9 cellular contexts compared by ENCODE assay signal in genomic region chr11:57460756-57461749, GRCh38. TPM values are rescaled to one million over a fixed set of nuclear protein-coding genes. Genes with fewer than 3 reads are reported as not detected.
A peak's percentile ranks its signal among the peaks of the same experiment; 100 is the strongest.
DNase-seq lines count a peak whose midpoint lies in the region; ATAC-seq and TF ChIP-seq lines count a peak whose summit lies in the region.
"Had no signal": no experiment of that assay in that cellular context is flagged by ENCODE, and none has a peak within 500 bp of the region (broad histone marks: within the 10 kb centered on the region; RNA-seq: fewer than 3 reads in every experiment).

No MANE protein-coding gene starts in this region.

- TF ChIP-seq POLR2A in breast epithelium (IDR thresholded peaks at IDR 0.05), result no peak

- peaks cover 18 to 30% of the 10 kb centered on the region in 2 donors for H3K27me3 Mint-ChIP-seq in CD4-positive, alpha-beta memory T cell
- peaks cover 19 to 35% (median 23%) of the 10 kb centered on the region in 5 donors for H3K27me3 Mint-ChIP-seq in naive thymus-derived CD8-positive, alpha-beta T cell

- peak overlapping the region; percentile 27 to 60 (median 50) for H3K4me3 Mint-ChIP-seq in CD4-positive, alpha-beta memory T cell
- peak overlapping the region in 9 of 10 donors; percentile 33 to 82 (median 50) for H3K4me3 Mint-ChIP-seq in naive thymus-derived CD8-positive, alpha-beta T cell

- no peaks in the 10 kb centered on the region for H3K36me3 ChIP-seq in CD4-positive, alpha-beta memory T cell (ENCODE audit: insufficient read depth, low read length)
- H3K36me3 ChIP-seq in breast epithelium, result no peaks in the 10 kb centered on the region

- peaks cover 17% of the 10 kb centered on the region for H3K27me3 ChIP-seq in CD4-positive, alpha-beta memory T cell (ENCODE audit: insufficient read depth, low read length)
- H3K27me3 ChIP-seq in breast epithelium, result peaks cover 0 to 19% of the 10 kb centered on the region in 2 donors

- peaks cover 0 to 1% (median 0%) of the 10 kb centered on the region in 8 donors for H3K9me3 Mint-ChIP-seq in CD4-positive, alpha-beta memory T cell
- no peaks in the 10 kb centered on the region for H3K9me3 Mint-ChIP-seq in naive thymus-derived CD8-positive, alpha-beta T cell

- DNase-seq in CD4-positive, alpha-beta memory T cell, result no peak
- DNase-seq in breast epithelium (ENCODE audit: low spot score in 2 of 2) (no peak), A172 (ENCODE audit: low spot score) (no peak)
- peak in 1 of 10 donors; percentile 15 for DNase-seq in naive thymus-derived CD8-positive, alpha-beta T cell
- DNase-seq in stimulated activated CD4-positive, alpha-beta T cell treated with anti-CD3 and anti-CD28 coated beads, Interleukin-12 subunit alpha, Interleukin-12 subunit beta, amount 100 ng/mL, for 4 hours, result no peak
- DNase-seq in stimulated activated naive CD4-positive, alpha-beta T cell treated with Interleukin-2 at 50 U/mL for 16 hours (lab: John Stamatoyannopoulos, UW), result no peak

- ATAC-seq in HG02885 (IDR thresholded peaks at IDR 0.05; ENCODE audit: poor library complexity, unreplicated experiment) (peak; percentile 7), HG03460 (IDR thresholded peaks at IDR 0.05; ENCODE audit: unreplicated experiment) (no peak)
- no peak for ATAC-seq in naive thymus-derived CD8-positive, alpha-beta T cell

- H3K9me3 ChIP-seq in CD4-positive, alpha-beta memory T cell (ENCODE audit: control insufficient read depth in 1 of 2, low read length in 2 of 2), result no peaks in the 10 kb centered on the region
- no peaks in the 10 kb centered on the region for H3K9me3 ChIP-seq in breast epithelium

- CTCF ChIA-PET in CD4-positive, alpha-beta memory T cell (lab: Charles Lee; ENCODE audit: partially characterized antibody), result interaction anchor here (1.5 to 8.2 kb wide), 6 partner anchors 12 to 183 kb away, joined by 4 to 187 read pairs (median 5); partner anchors contain the start of gene TIMM10

- H3K4me3 ChIP-seq in CD4-positive, alpha-beta memory T cell (ENCODE audit: low read length in 2 of 2), result peak overlapping the region in 1 of 2 donors; percentile 19
- H3K4me3 ChIP-seq in breast epithelium, result peak overlapping the region; percentile 30 to 72 (median 56)

- no peak overlapping the region for H3K27ac ChIP-seq in CD4-positive, alpha-beta memory T cell (ENCODE audit: low read depth, low read length)
- H3K27ac ChIP-seq in breast epithelium, result no peak overlapping the region

- H3K4me1 Mint-ChIP-seq in CD4-positive, alpha-beta memory T cell, result peaks cover 16 to 31% (median 24%) of the 10 kb centered on the region in 4 donors
- peaks cover 18 to 36% (median 34%) of the 10 kb centered on the region in 4 donors for H3K4me1 Mint-ChIP-seq in naive thymus-derived CD8-positive, alpha-beta T cell

- peaks cover 40% of the 10 kb centered on the region for H3K4me1 ChIP-seq in CD4-positive, alpha-beta memory T cell (ENCODE audit: insufficient read depth, low read length)
- peaks cover 6 to 26% of the 10 kb centered on the region in 2 donors for H3K4me1 ChIP-seq in breast epithelium

- intact Hi-C loops in CD4-positive, alpha-beta memory T cell (cut with micrococcal nuclease), result no loop called here
- intact Hi-C loops in breast epithelium (cut with DNase I; ENCODE audit: low total_unique reads), result no loop called here

- POLR2A ChIA-PET in CD4-positive, alpha-beta memory T cell (lab: Charles Lee; ENCODE audit: partially characterized antibody), result interaction anchor here (1.3 to 1.6 kb wide), 2 partner anchors 20 to 66 kb away, joined by 5 read pairs; no protein-coding TSS in a partner anchor
- POLR2A ChIA-PET in naive thymus-derived CD8-positive, alpha-beta T cell (lab: Charles Lee), result interaction anchor here (1.2 to 3.6 kb wide), 4 partner anchors 12 to 54 kb away, joined by 3 to 16 read pairs (median 4); partner anchors contain the start of gene SLC43A1

- H3K36me3 Mint-ChIP-seq in CD4-positive, alpha-beta memory T cell, result no peaks in the 10 kb centered on the region
- no peaks in the 10 kb centered on the region for H3K36me3 Mint-ChIP-seq in naive thymus-derived CD8-positive, alpha-beta T cell

- no peak for TF ChIP-seq CTCF in breast epithelium (IDR thresholded peaks at IDR 0.05)

- H3K27ac Mint-ChIP-seq in CD4-positive, alpha-beta memory T cell, result no peak overlapping the region
- H3K27ac Mint-ChIP-seq in naive thymus-derived CD8-positive, alpha-beta T cell, result peak overlapping the region in 1 of 10 donors; percentile 72

RNA-seq across cellular contexts. Expression of gene RTN4RL2, which starts 0.7 kb away (rescaled TPM):
- total RNA-seq in CD4-positive, alpha-beta memory T cell, result under 1 TPM in 1 of 2 experiments, not detected in 1; 0.17 TPM
- polyA plus RNA-seq in CD4-positive, alpha-beta memory T cell, result under 1 TPM in 1 of 2 donors, not detected in 1; 0.40 TPM
- total RNA-seq in breast epithelium, result 1 to 10 TPM in 2 of 3 donors, under 1 TPM in 1; 0.32 to 2.3 (median 1.8) TPM
- total RNA-seq in naive thymus-derived CD8-positive, alpha-beta T cell, result not detected
- polyA plus RNA-seq in naive thymus-derived CD8-positive, alpha-beta T cell, result under 1 TPM in 2 of 3 donors, not detected in 1; 0.09 to 0.21 TPM
- 0.64 and 1.6 TPM in 2 replicates for total RNA-seq in A172 (2014; rRNA removed; shearing (Covaris generic))
- total RNA-seq: dermis microvascular lymphatic vessel endothelial cell had no signal

RNA-seq across cellular contexts. Expression of gene SLC43A3, which starts 34.1 kb away (rescaled TPM):
- total RNA-seq in CD4-positive, alpha-beta memory T cell, result 10 to 100 TPM; 15.1 to 15.6 TPM
- polyA plus RNA-seq in CD4-positive, alpha-beta memory T cell, result 10 to 100 TPM; 17.7 to 18.5 TPM
- total RNA-seq in breast epithelium, result 100 to 1,000 TPM; 104 to 130 (median 105) TPM
- total RNA-seq in naive thymus-derived CD8-positive, alpha-beta T cell, result 10 to 100 TPM; 14.5 to 17.4 TPM
- polyA plus RNA-seq in naive thymus-derived CD8-positive, alpha-beta T cell, result 10 to 100 TPM; 11.4 to 13.7 (median 11.5) TPM
- total RNA-seq in A172 (2014; rRNA removed; shearing (Covaris generic)), result 18.4 and 20.5 TPM in 2 replicates

RNA-seq across cellular contexts. Expression of gene SLC43A1, which starts 54.4 kb away (rescaled TPM):
- 10 to 100 TPM; 18.1 to 21.7 TPM for total RNA-seq in CD4-positive, alpha-beta memory T cell
- polyA plus RNA-seq in CD4-positive, alpha-beta memory T cell, result 10 to 100 TPM; 14.8 to 19.1 TPM
- 10 to 100 TPM; 12.0 to 23.4 (median 13.4) TPM for total RNA-seq in breast epithelium
- total RNA-seq in naive thymus-derived CD8-positive, alpha-beta T cell, result 10 to 100 TPM; 27.2 to 27.8 TPM
- polyA plus RNA-seq in naive thymus-derived CD8-positive, alpha-beta T cell, result 10 to 100 TPM; 15.3 to 23.2 (median 21.4) TPM
- 3.4 and 5.2 TPM in 2 replicates for total RNA-seq in A172 (2014; rRNA removed; shearing (Covaris generic))
